Comparison of ENCODE assay signal across 13 cellular contexts in genomic region chr1:114468710-114469468, GRCh38. TPM values are rescaled to one million over a fixed set of nuclear protein-coding genes. Genes with fewer than 3 reads are reported as not detected.
A peak's percentile ranks its signal among the peaks of the same experiment; 100 is the strongest.
DNase-seq lines count a peak whose midpoint lies in the region; ATAC-seq and TF ChIP-seq lines count a peak whose summit lies in the region.
"Had no signal": no experiment of that assay in that cellular context is flagged by ENCODE, and none has a peak within 500 bp of the region (broad histone marks: within the 10 kb centered on the region; RNA-seq: fewer than 3 reads in every experiment).

No MANE protein-coding gene starts in this region.

- no peak overlapping the region for H3K9ac ChIP-seq in DND-41 (ENCODE audit: low read depth, low read length)

- TF ChIP-seq CTCF in DND-41 (IDR thresholded peaks at IDR 0.05; ENCODE audit: borderline replicate concordance, extremely low read depth, low read length, poor library complexity, severe bottlenecking) = no peak
- TF ChIP-seq CTCF in left ventricle myocardium inferior (IDR thresholded peaks at IDR 0.05; ENCODE audit: borderline replicate concordance) = no peak

- H3K4me1 ChIP-seq in DND-41 (ENCODE audit: insufficient read depth, low read length) (peaks cover 40% of the 10 kb centered on the region), left ventricle myocardium inferior (peaks cover 34% of the 10 kb centered on the region)
- peaks cover 20 to 23% of the 10 kb centered on the region in 2 donors for H3K4me1 ChIP-seq in naive thymus-derived CD4-positive, alpha-beta T cell (ENCODE audit: control insufficient read depth in 2 of 2, insufficient read depth in 2 of 2, low read length in 2 of 2)

- POLR2A ChIA-PET in naive thymus-derived CD4-positive, alpha-beta T cell (lab: Charles Lee) = interaction anchor here (0.5 to 1.5 kb wide), 3 partner anchors 21 to 136 kb away, joined by 3 to 8 read pairs (median 5); partner anchors contain the start of gene TRIM33

- H3K27me3 Mint-ChIP-seq in naive thymus-derived CD4-positive, alpha-beta T cell = no peaks in the 10 kb centered on the region

- intact Hi-C loops in naive thymus-derived CD4-positive, alpha-beta T cell (cut with micrococcal nuclease) = loop anchor here (2.0 to 5.0 kb wide), 4 partner anchors 14 to 113 kb away; partner anchors contain the start of genes TRIM33 (in 2 of the 2) and BCAS2 (in 1 of the 2)
- intact Hi-C loops in left ventricle myocardium inferior (cut with micrococcal nuclease) (no loop called here), sciatic nerve (cut with DNase I) (no loop called here)

- DNase-seq in DND-41 = no peak
- DNase-seq in astrocyte of the hippocampus (ENCODE audit: low read depth, low spot score) = peak; percentile 28
- DNase-seq in naive thymus-derived CD4-positive, alpha-beta T cell = no peak
- no peak for DNase-seq in left ventricle myocardium inferior
- DNase-seq in NCI-H69 (lab: John Stamatoyannopoulos, UW) = no peak
- no peak for DNase-seq in sciatic nerve (ENCODE audit: low spot score)
- DNase-seq in NCI-H1436 treated with DMSO at 0.1 percent for 48 hours (lab: John Stamatoyannopoulos, UW) = no peak
- DNase-seq: colonic mucosa, midbrain, NCI-H187 treated with DMSO at 0.1 percent for 48 hours, T1000 had no signal

- H3K9me3 ChIP-seq in DND-41 (ENCODE audit: insufficient read depth, low read length, severe bottlenecking) (no peaks in the 10 kb centered on the region), left ventricle myocardium inferior (replicated peaks) (no peaks in the 10 kb centered on the region)
- no peaks in the 10 kb centered on the region for H3K9me3 ChIP-seq in naive thymus-derived CD4-positive, alpha-beta T cell (ENCODE audit: control insufficient read depth in 2 of 3, low read length in 3 of 3)
- H3K9me3 ChIP-seq: colonic mucosa, right atrium auricular region had no signal

- H3K4me3 Mint-ChIP-seq in naive thymus-derived CD4-positive, alpha-beta T cell = peak overlapping the region; percentile 14 to 73 (median 62)

- peak overlapping the region; percentile 35 for H3K4me2 ChIP-seq in DND-41 (ENCODE audit: insufficient read depth, low read length)

- H3K27me3 ChIP-seq in DND-41 (ENCODE audit: insufficient read depth, low read length, poor library complexity) (no peaks in the 10 kb centered on the region), left ventricle myocardium inferior (ENCODE audit: low read depth) (no peaks in the 10 kb centered on the region)
- H3K27me3 ChIP-seq in naive thymus-derived CD4-positive, alpha-beta T cell (ENCODE audit: control insufficient read depth in 2 of 2, insufficient read depth in 2 of 2, low read length in 2 of 2) = no peaks in the 10 kb centered on the region
- H3K27me3 ChIP-seq: colonic mucosa, right atrium auricular region had no signal

- peaks cover 0 to 12% (median 4%) of the 10 kb centered on the region in 11 donors for H3K9me3 Mint-ChIP-seq in naive thymus-derived CD4-positive, alpha-beta T cell

- H3K27ac ChIP-seq in DND-41 (ENCODE audit: low read length) = peak overlapping the region; percentile 41; the same call in 1 of the 2 replicates
- no peak overlapping the region for H3K27ac ChIP-seq in naive thymus-derived CD4-positive, alpha-beta T cell (ENCODE audit: low read depth, low read length)
- no peak overlapping the region for H3K27ac ChIP-seq in left ventricle myocardium inferior (replicated peaks)
- H3K27ac ChIP-seq: colonic mucosa, right atrium auricular region had no signal

- no peak for TF ChIP-seq EP300 in Ishikawa (IDR thresholded peaks at IDR 0.05; ENCODE audit: borderline replicate concordance)

- H2AFZ ChIP-seq in DND-41 (ENCODE audit: low read depth, low read length) = no peak overlapping the region

- ATAC-seq in DND-41 (ENCODE audit: insufficient read depth, low read depth) (no peak), sciatic nerve (no peak)
- ATAC-seq in naive thymus-derived CD4-positive, alpha-beta T cell = no peak

- H3K36me3 ChIP-seq in DND-41 (ENCODE audit: insufficient read depth, low read length) (peaks cover 10% of the 10 kb centered on the region; the same call in 1 of the 2 replicates), left ventricle myocardium inferior (no peaks in the 10 kb centered on the region)
- H3K36me3 ChIP-seq in naive thymus-derived CD4-positive, alpha-beta T cell (ENCODE audit: control insufficient read depth in 2 of 3, insufficient read depth in 3 of 3, low read length in 3 of 3) = no peaks in the 10 kb centered on the region
- H3K36me3 ChIP-seq: colonic mucosa, right atrium auricular region had no signal

- TF ChIP-seq RAD21 in Ishikawa (IDR thresholded peaks at IDR 0.05; ENCODE audit: low read depth) = no peak

- H3K36me3 Mint-ChIP-seq in naive thymus-derived CD4-positive, alpha-beta T cell = peaks cover 7 to 37% (median 12%) of the 10 kb centered on the region in 5 donors

- peak overlapping the region in 7 of 9 donors; percentile 26 to 93 (median 69) for H3K27ac Mint-ChIP-seq in naive thymus-derived CD4-positive, alpha-beta T cell

- CTCF ChIA-PET in naive thymus-derived CD4-positive, alpha-beta T cell (lab: Charles Lee) = interaction anchor here (0.5 kb wide), 1 partner anchor 66 kb away, joined by 4 read pairs; no protein-coding TSS in a partner anchor

- H3K79me2 ChIP-seq in DND-41 (ENCODE audit: insufficient read depth, low read length) = peaks cover 99% of the 10 kb centered on the region

- H4K20me1 ChIP-seq in DND-41 (ENCODE audit: insufficient read depth, low read length) = peaks cover 62% of the 10 kb centered on the region; the same call in 1 of the 2 replicates

- H3K4me1 Mint-ChIP-seq in naive thymus-derived CD4-positive, alpha-beta T cell = peaks cover 52 to 89% (median 74%) of the 10 kb centered on the region in 7 donors

- H3K4me3 ChIP-seq in DND-41 (ENCODE audit: low read depth in 1 of 2, low read length in 2 of 2) (no peak overlapping the region), left ventricle myocardium inferior (no peak overlapping the region)
- H3K4me3 ChIP-seq in naive thymus-derived CD4-positive, alpha-beta T cell (ENCODE audit: low read length) = no peak overlapping the region
- H3K4me3 ChIP-seq: colonic mucosa, right atrium auricular region had no signal

TF ChIP-seq in Ishikawa, 13 proteins besides CTCF, POLR2A, EP300 and RAD21:
- TF ChIP-seq NFIC (IDR thresholded peaks at IDR 0.05) (peak; percentile 41), TCF12 (IDR thresholded peaks at IDR 0.05; ENCODE audit: low read depth) (no peak), YY1 (IDR thresholded peaks at IDR 0.05; ENCODE audit: low read depth) (no peak), MAX (IDR thresholded peaks at IDR 0.05) (no peak)

RNA-seq across cellular contexts. Expression of gene TRIM33, which starts 42.1 kb away (rescaled TPM):
- 10 to 100 TPM; 43.8 to 57.6 (median 51.1) TPM for total RNA-seq in naive thymus-derived CD4-positive, alpha-beta T cell
- 10 to 100 TPM; 28.7 to 45.4 TPM for polyA plus RNA-seq in naive thymus-derived CD4-positive, alpha-beta T cell
- 14.2 TPM for total RNA-seq in left ventricle myocardium inferior
- total RNA-seq in sciatic nerve = 41.4 TPM

Comparison
In these comparisons a context has a peak if more than half of its experiments do, and no peak if none do; other contexts are left out.
1. intact Hi-C loops: an anchor here in naive thymus-derived CD4-positive, alpha-beta T cell (2.0 to 5.0 kb wide); none called in left ventricle myocardium inferior and sciatic nerve.